Comparison of ENCODE assay signal across 1 cellular context in the genomic region with DNA sequence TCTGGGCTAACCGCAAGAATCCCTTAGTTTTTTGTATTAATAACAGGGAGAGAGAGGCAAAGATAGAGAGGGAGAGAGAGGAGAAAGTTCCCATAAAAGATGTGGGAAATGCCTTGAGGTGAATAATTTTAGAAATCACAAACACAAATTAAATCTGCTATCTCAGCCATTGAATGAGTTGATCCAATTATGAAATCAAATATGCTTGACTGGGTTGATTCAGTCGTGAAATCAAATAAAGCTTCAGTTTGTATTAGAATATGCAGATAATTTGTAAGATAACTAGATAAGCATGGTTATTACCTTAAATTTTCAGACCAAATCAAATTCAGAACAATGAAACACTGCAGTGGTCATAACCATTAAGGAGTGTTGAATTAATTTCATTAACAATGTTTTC.
TF ChIP-seq lines count a peak whose summit lies in the region.

No MANE protein-coding gene starts in this region.

TF ChIP-seq in GM23338, 12 proteins besides CTCF, POLR2A, EP300 and RAD21 (continued from another document):
- TF ChIP-seq NANOG (IDR thresholded peaks at IDR 0.05; ENCODE audit: borderline replicate concordance) = no peak
- no peak for TF ChIP-seq ZNF114 (CRISPR knock-in tag; IDR thresholded peaks at IDR 0.05)
